30 cellular contexts compared by ENCODE assay signal in the genomic region with DNA sequence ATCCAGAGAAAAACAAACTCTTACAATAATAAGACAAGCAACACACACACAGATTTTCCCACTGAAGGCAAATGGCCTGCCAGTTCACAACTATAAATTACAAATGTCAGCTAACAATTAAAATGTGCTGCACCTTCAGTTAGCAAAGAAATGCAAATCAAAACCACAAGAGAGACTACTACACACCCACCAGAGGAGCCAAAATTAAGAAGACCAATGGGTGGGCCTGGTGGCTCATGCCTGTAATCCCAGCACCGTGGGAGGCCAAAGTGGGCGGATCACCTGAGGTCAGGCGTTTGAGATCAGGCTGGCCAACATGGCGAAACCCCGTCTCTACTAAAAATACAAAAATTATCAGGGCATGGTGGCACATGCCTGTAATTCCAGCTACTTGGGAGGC. TPM values are rescaled to one million over a fixed set of nuclear protein-coding genes. Genes with fewer than 3 reads are reported as not detected.
A peak's percentile ranks its signal among the peaks of the same experiment; 100 is the strongest.
DNase-seq lines count a peak whose midpoint lies in the region; ATAC-seq, FAIRE-seq and TF ChIP-seq lines count a peak whose summit lies in the region.
"Had no signal": no experiment of that assay in that cellular context is flagged by ENCODE, and none has a peak within 500 bp of the region (broad histone marks: within the 10 kb centered on the region; RNA-seq: fewer than 3 reads in every experiment).

No MANE protein-coding gene starts in this region.

- H3K9me3 Mint-ChIP-seq in astrocyte (ENCODE audit: unreplicated experiment) (no peaks in the 10 kb centered on the region), osteocyte (ENCODE audit: unreplicated experiment) (peaks cover 2% of the 10 kb centered on the region)
- H3K9me3 Mint-ChIP-seq in CD8-positive, alpha-beta T cell: peaks cover 4% of the 10 kb centered on the region

- H3K36me3 ChIP-seq in astrocyte (ENCODE audit: insufficient read depth, low read length): no peaks in the 10 kb centered on the region
- no peaks in the 10 kb centered on the region for H3K36me3 ChIP-seq in CD8-positive, alpha-beta T cell (ENCODE audit: insufficient read depth, low read length)

- no peak overlapping the region for H3K4me2 ChIP-seq in astrocyte (ENCODE audit: low read length)
- H3K4me2 ChIP-seq: A549, KMS-11 had no signal

- intact Hi-C loops in CD8-positive, alpha-beta T cell (cut with DNase I, micrococcal nuclease): no loop called here

- H3K4me1 ChIP-seq in astrocyte (ENCODE audit: insufficient read depth, low read length): no peaks in the 10 kb centered on the region
- no peaks in the 10 kb centered on the region for H3K4me1 ChIP-seq in CD8-positive, alpha-beta T cell (ENCODE audit: insufficient read depth, low read length)
- H3K4me1 ChIP-seq: A549, Caco-2 had no signal

- H3K4me3 Mint-ChIP-seq in astrocyte (ENCODE audit: unreplicated experiment) (no peak overlapping the region), osteocyte (ENCODE audit: unreplicated experiment) (no peak overlapping the region)
- no peak overlapping the region for H3K4me3 Mint-ChIP-seq in CD8-positive, alpha-beta T cell
- H3K4me3 Mint-ChIP-seq: CD4-positive, alpha-beta memory T cell; T-helper 1 cell treated with Interleukin-12 subunit alpha and Interleukin-12 subunit beta and Interleukin-4 antibody, amounts not matched to agents 30 μg/mL and 1 μg/mL, for 36 hours had no signal

- no peak for TF ChIP-seq CTCF in astrocyte (IDR thresholded peaks at IDR 0.05; ENCODE audit: insufficient read depth, low read depth, low read length)
- TF ChIP-seq CTCF in osteocyte (IDR thresholded peaks at IDR 0.05): no peak
- TF ChIP-seq CTCF in CD8-positive, alpha-beta T cell (IDR thresholded peaks at IDR 0.05): no peak

- H2AFZ ChIP-seq in astrocyte (ENCODE audit: low read depth, low read length): no peak overlapping the region

- H3K4me1 Mint-ChIP-seq in astrocyte (ENCODE audit: low read depth, unreplicated experiment) (no peaks in the 10 kb centered on the region), osteocyte (ENCODE audit: unreplicated experiment) (no peaks in the 10 kb centered on the region)
- no peaks in the 10 kb centered on the region for H3K4me1 Mint-ChIP-seq in CD8-positive, alpha-beta T cell (ENCODE audit: low read depth)

- H3K27ac Mint-ChIP-seq in astrocyte (ENCODE audit: unreplicated experiment): peak overlapping the region; percentile 14
- H3K27ac Mint-ChIP-seq in osteocyte (ENCODE audit: unreplicated experiment): no peak overlapping the region
- H3K27ac Mint-ChIP-seq in CD8-positive, alpha-beta T cell: no peak overlapping the region
- H3K27ac Mint-ChIP-seq: CD4-positive, alpha-beta memory T cell; T-helper 1 cell treated with Interleukin-12 subunit alpha and Interleukin-12 subunit beta and Interleukin-4 antibody, amounts not matched to agents 30 μg/mL and 1 μg/mL, for 36 hours had no signal

- POLR2A ChIA-PET in CD8-positive, alpha-beta T cell (lab: Charles Lee): no interaction called here

- no peak for FAIRE-seq in astrocyte (lab: Jason Lieb, UNC)
- FAIRE-seq: A549, GM18507, H1 had no signal

- DNase-seq in NAMALWA (ENCODE audit: low spot score): peak; percentile 14
- DNase-seq in astrocyte (ENCODE audit: low read depth): no peak
- peak; percentile 59 for DNase-seq in osteocyte (ENCODE audit: extremely low spot score, unreplicated experiment)
- no peak for DNase-seq in CD8-positive, alpha-beta T cell
- no peak for DNase-seq in NCI-H1105 (lab: John Stamatoyannopoulos, UW)
- DNase-seq: C1 segment of cervical spinal cord; Caco-2; CD4-positive, alpha-beta memory T cell; DMS 273 treated with DMSO at 0.1 percent for 48 hours; DMS79; HCEC 1CT; IMR-90; NCI-H1092; NCI-H1436; NCI-H187; NCI-H2081 treated with DMSO at 0.1 percent for 48 hours; NCI-H2171; NCI-H226; NCI-H524 treated with DMSO at 0.1 percent for 48 hours; NCI-H82; SHP77 had no signal

- H3K27me3 ChIP-seq in astrocyte (ENCODE audit: insufficient read depth, low read length): no peaks in the 10 kb centered on the region
- H3K27me3 ChIP-seq in CD8-positive, alpha-beta T cell (ENCODE audit: insufficient read depth, low read length): no peaks in the 10 kb centered on the region

- H3K36me3 Mint-ChIP-seq in astrocyte (ENCODE audit: low read depth, unreplicated experiment) (no peaks in the 10 kb centered on the region), osteocyte (ENCODE audit: unreplicated experiment) (no peaks in the 10 kb centered on the region)
- no peaks in the 10 kb centered on the region for H3K36me3 Mint-ChIP-seq in CD8-positive, alpha-beta T cell

- no peak overlapping the region for H3K9ac ChIP-seq in astrocyte (ENCODE audit: low read length)
- H3K9ac ChIP-seq: KMS-11 had no signal

- no peaks in the 10 kb centered on the region for H3K79me2 ChIP-seq in astrocyte (ENCODE audit: insufficient read depth, low read length)

- ATAC-seq in GM19351 (IDR thresholded peaks at IDR 0.05; ENCODE audit: unreplicated experiment) (peak; percentile 39), HG02840 (IDR thresholded peaks at IDR 0.05; ENCODE audit: low FRiP score, unreplicated experiment) (no peak)
- ATAC-seq in CD8-positive, alpha-beta T cell: no peak
- ATAC-seq: A549, Panc1 had no signal

- CTCF ChIA-PET in CD8-positive, alpha-beta T cell (lab: Charles Lee): no interaction called here

- H3K27me3 Mint-ChIP-seq in astrocyte (ENCODE audit: low read depth, unreplicated experiment): no peaks in the 10 kb centered on the region
- H3K27me3 Mint-ChIP-seq in osteocyte (ENCODE audit: unreplicated experiment): no peaks in the 10 kb centered on the region
- H3K27me3 Mint-ChIP-seq in CD8-positive, alpha-beta T cell (ENCODE audit: low read depth): no peaks in the 10 kb centered on the region
- H3K27me3 Mint-ChIP-seq: CD4-positive, alpha-beta memory T cell had no signal

- H3K27ac ChIP-seq in astrocyte (ENCODE audit: low read depth, low read length): no peak overlapping the region
- no peak overlapping the region for H3K27ac ChIP-seq in CD8-positive, alpha-beta T cell (ENCODE audit: low read depth, low read length)
- H3K27ac ChIP-seq: A549, KMS-11, RWPE1 had no signal

- no peaks in the 10 kb centered on the region for H3K9me3 ChIP-seq in astrocyte (ENCODE audit: insufficient read depth, low read depth, low read length)
- no peaks in the 10 kb centered on the region for H3K9me3 ChIP-seq in CD8-positive, alpha-beta T cell (ENCODE audit: low read length)
- H3K9me3 ChIP-seq: Caco-2 had no signal

- H3K4me3 ChIP-seq in astrocyte (ENCODE audit: insufficient read depth, low read depth, low read length): no peak overlapping the region
- H3K4me3 ChIP-seq in CD8-positive, alpha-beta T cell (ENCODE audit: low read depth, low read length): no peak overlapping the region
- H3K4me3 ChIP-seq: A549 had no signal

- H4K20me1 ChIP-seq in astrocyte (ENCODE audit: insufficient read depth, low read length): no peaks in the 10 kb centered on the region

RNA-seq across cellular contexts. Expression of a gene that starts 15.1 kb away (rescaled TPM):
- 11.3 and 14.1 TPM in 2 replicates for total RNA-seq in astrocyte
- total RNA-seq in osteocyte: 6.4 and 7.4 TPM in 2 replicates
- total RNA-seq in CD8-positive, alpha-beta T cell: 10 to 100 TPM; 12.2 to 12.8 TPM

Comparison
In these comparisons a context has a peak if more than half of its experiments do, and no peak if none do; other contexts are left out.
1. DNase-seq: peak in NAMALWA (single experiment) and osteocyte (single experiment); none in astrocyte (single experiment), CD8-positive, alpha-beta T cell (0 of 7) and NCI-H1105 (single experiment).